Comparison of ENCODE assay signal across 24 cellular contexts in the genomic region with DNA sequence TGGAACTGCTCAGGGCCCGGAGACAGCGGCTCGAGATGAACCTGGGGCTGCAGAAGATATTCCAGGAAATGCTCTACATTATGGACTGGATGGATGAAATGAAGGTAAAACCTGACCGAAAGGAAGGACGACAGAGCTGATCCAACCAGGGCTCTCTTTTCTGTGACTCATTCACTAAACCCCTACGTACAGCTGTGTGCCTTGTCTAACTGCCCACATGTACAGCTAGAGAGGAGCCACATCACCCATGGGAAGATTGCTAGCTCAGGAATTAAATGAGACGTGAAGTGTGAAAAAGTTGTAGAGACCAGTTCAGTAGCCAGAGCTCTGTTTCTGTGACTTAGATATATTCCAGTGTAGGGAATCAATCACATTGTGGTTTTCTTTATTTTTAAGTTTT.
A peak's percentile ranks its signal among the peaks of the same experiment; 100 is the strongest.
DNase-seq lines count a peak whose midpoint lies in the region; ATAC-seq and TF ChIP-seq lines count a peak whose summit lies in the region.
"Had no signal": no experiment of that assay in that cellular context is flagged by ENCODE, and none has a peak within 500 bp of the region (broad histone marks: within the 10 kb centered on the region; RNA-seq: fewer than 3 reads in every experiment).

No MANE protein-coding gene starts in this region.

- ATAC-seq in naive thymus-derived CD4-positive, alpha-beta T cell: no peak
- no peak for ATAC-seq in PC-3
- ATAC-seq: K562; mucosa of descending colon; stimulated activated naive CD8-positive, alpha-beta T cell treated with anti-CD3 and anti-CD28 coated beads, Interleukin-15, amount 100 ng/mL, for 72 hours had no signal

- H3K27me3 Mint-ChIP-seq in activated naive CD8-positive, alpha-beta T cell: no peaks in the 10 kb centered on the region
- no peaks in the 10 kb centered on the region for H3K27me3 Mint-ChIP-seq in activated naive CD8-positive, alpha-beta T cell treated with anti-CD3 and anti-CD28 coated beads for 36 hours
- no peaks in the 10 kb centered on the region for H3K27me3 Mint-ChIP-seq in naive thymus-derived CD4-positive, alpha-beta T cell
- H3K27me3 Mint-ChIP-seq: CD4-positive, alpha-beta memory T cell; stimulated activated naive CD8-positive, alpha-beta T cell treated with anti-CD3 and anti-CD28 coated beads, Interleukin-15, amount 100 ng/mL, for 72 hours had no signal

- H4K20me1 ChIP-seq in PC-3 (ENCODE audit: low read length) (no peaks in the 10 kb centered on the region), Karpas-422 (ENCODE audit: insufficient read depth, low read depth, low read length) (no peaks in the 10 kb centered on the region)

- H3K9me3 ChIP-seq in naive thymus-derived CD4-positive, alpha-beta T cell (ENCODE audit: control insufficient read depth in 2 of 3, low read length in 3 of 3): no peaks in the 10 kb centered on the region
- H3K9me3 ChIP-seq in subcutaneous abdominal adipose tissue (ENCODE audit: control insufficient read depth in 5 of 5, low read length in 5 of 5) (no peaks in the 10 kb centered on the region), PC-3 (ENCODE audit: low read length) (no peaks in the 10 kb centered on the region), Karpas-422 (ENCODE audit: low read length) (no peaks in the 10 kb centered on the region)
- H3K9me3 ChIP-seq: mucosa of descending colon, SJSA1, uterus had no signal

- BruUV-seq in PC-3 (replicated peaks; lab: Mats Ljungman, UMichigan): no TSS peak

- H3K79me2 ChIP-seq in PC-3 (ENCODE audit: low read length) (no peaks in the 10 kb centered on the region), Karpas-422 (ENCODE audit: low read length) (no peaks in the 10 kb centered on the region)

- H3F3A ChIP-seq in PC-3 (ENCODE audit: low read length, unreplicated experiment): no peaks in the 10 kb centered on the region

- H3K4me2 ChIP-seq in PC-3 (ENCODE audit: low read length) (no peak overlapping the region), Karpas-422 (ENCODE audit: low read depth, low read length, poor library complexity, severe bottlenecking) (no peak overlapping the region)

- H3K9me2 ChIP-seq in PC-3 (replicated peaks; ENCODE audit: low read length) (no peaks in the 10 kb centered on the region), Karpas-422 (replicated peaks; ENCODE audit: insufficient read depth, low read length) (no peaks in the 10 kb centered on the region)

- no peak for DNase-seq in activated naive CD8-positive, alpha-beta T cell treated with anti-CD3 and anti-CD28 coated beads for 36 hours
- DNase-seq in naive thymus-derived CD4-positive, alpha-beta T cell: no peak
- no peak for DNase-seq in PC-3
- DNase-seq in KG1 (lab: John Stamatoyannopoulos, UW): no peak
- no peak for DNase-seq in Karpas-422
- DNase-seq: ACHN; activated CD8-positive, alpha-beta memory T cell treated with anti-CD3 and anti-CD28 coated beads, Interleukin-2, amount 50 U/mL, for 48 hours; CD4-positive, alpha-beta memory T cell; DND-41; effector memory CD4-positive, alpha-beta T cell; kidney glomerular epithelial cell; mucosa of descending colon; NCI-H1048; NCI-H526 treated with DMSO at 0.1 percent for 48 hours; OCI-M1; posterior cingulate gyrus; stimulated activated naive CD8-positive, alpha-beta T cell treated with anti-CD3 and anti-CD28 coated beads, Interleukin-15, amount 100 ng/mL, for 72 hours; T1000; uterus had no signal

- H3K9ac ChIP-seq in subcutaneous abdominal adipose tissue (ENCODE audit: low read length in 5 of 5): no peak overlapping the region
- H3K9ac ChIP-seq in PC-3 (ENCODE audit: low read length): no peak overlapping the region
- no peak overlapping the region for H3K9ac ChIP-seq in Karpas-422 (ENCODE audit: low read length)

- H3K4me1 Mint-ChIP-seq in activated naive CD8-positive, alpha-beta T cell (ENCODE audit: low read depth): peaks cover 4% of the 10 kb centered on the region
- H3K4me1 Mint-ChIP-seq in activated naive CD8-positive, alpha-beta T cell treated with anti-CD3 and anti-CD28 coated beads for 36 hours: peaks cover 4% of the 10 kb centered on the region
- peaks cover under 1 to 27% (median 9%) of the 10 kb centered on the region in 7 donors for H3K4me1 Mint-ChIP-seq in naive thymus-derived CD4-positive, alpha-beta T cell

- H3K4me3 Mint-ChIP-seq in activated naive CD8-positive, alpha-beta T cell: no peak overlapping the region
- no peak overlapping the region for H3K4me3 Mint-ChIP-seq in activated naive CD8-positive, alpha-beta T cell treated with anti-CD3 and anti-CD28 coated beads for 36 hours
- no peak overlapping the region for H3K4me3 Mint-ChIP-seq in naive thymus-derived CD4-positive, alpha-beta T cell
- H3K4me3 Mint-ChIP-seq: CD4-positive, alpha-beta memory T cell; stimulated activated naive CD8-positive, alpha-beta T cell treated with anti-CD3 and anti-CD28 coated beads, Interleukin-15, amount 100 ng/mL, for 72 hours had no signal

- CTCF ChIA-PET in naive thymus-derived CD4-positive, alpha-beta T cell (lab: Charles Lee): interaction anchor here (0.6 to 1.0 kb wide), 2 partner anchors 13 to 81 kb away, joined by 3 read pairs; no protein-coding TSS in a partner anchor
- CTCF ChIA-PET in PC-3 (lab: Charles Lee): no interaction called here

- TF ChIP-seq CTCF in PC-3 (conservative IDR thresholded peaks at IDR 0.05; ENCODE audit: low read depth, low read length): no peak

- H3K9me3 Mint-ChIP-seq in activated naive CD8-positive, alpha-beta T cell (ENCODE audit: low read depth): no peaks in the 10 kb centered on the region
- no peaks in the 10 kb centered on the region for H3K9me3 Mint-ChIP-seq in activated naive CD8-positive, alpha-beta T cell treated with anti-CD3 and anti-CD28 coated beads for 36 hours
- H3K9me3 Mint-ChIP-seq in naive thymus-derived CD4-positive, alpha-beta T cell: no peaks in the 10 kb centered on the region
- H3K9me3 Mint-ChIP-seq: CD4-positive, alpha-beta memory T cell; stimulated activated naive CD8-positive, alpha-beta T cell treated with anti-CD3 and anti-CD28 coated beads, Interleukin-15, amount 100 ng/mL, for 72 hours had no signal

- H3K27me3 ChIP-seq in naive thymus-derived CD4-positive, alpha-beta T cell (ENCODE audit: control insufficient read depth in 2 of 2, insufficient read depth in 2 of 2, low read length in 2 of 2): no peaks in the 10 kb centered on the region
- H3K27me3 ChIP-seq in subcutaneous abdominal adipose tissue (ENCODE audit: control insufficient read depth in 5 of 5, insufficient read depth in 4 of 5, low read length in 5 of 5): no peaks in the 10 kb centered on the region
- H3K27me3 ChIP-seq in PC-3 (ENCODE audit: low read length): no peaks in the 10 kb centered on the region
- H3K27me3 ChIP-seq in Karpas-422 (ENCODE audit: low read length): no peaks in the 10 kb centered on the region
- H3K27me3 ChIP-seq: SJSA1, uterus had no signal

- H2AFZ ChIP-seq in PC-3 (ENCODE audit: low read length) (no peak overlapping the region), Karpas-422 (ENCODE audit: low read length) (no peak overlapping the region)

- no peak overlapping the region for H3K4me3 ChIP-seq in naive thymus-derived CD4-positive, alpha-beta T cell (ENCODE audit: low read length)
- no peak overlapping the region for H3K4me3 ChIP-seq in subcutaneous abdominal adipose tissue (ENCODE audit: low read depth in 1 of 5, low read length in 5 of 5)
- no peak overlapping the region for H3K4me3 ChIP-seq in PC-3 (ENCODE audit: low read length)
- H3K4me3 ChIP-seq in Karpas-422 (ENCODE audit: low read length): no peak overlapping the region
- H3K4me3 ChIP-seq: K562, mucosa of descending colon, SJSA1, uterus had no signal

- intact Hi-C loops in naive thymus-derived CD4-positive, alpha-beta T cell (cut with micrococcal nuclease): no loop called here
- intact Hi-C loops in PC-3 (cut with micrococcal nuclease): no loop called here

- peak overlapping the region; percentile 41 for H3K27ac Mint-ChIP-seq in activated naive CD8-positive, alpha-beta T cell
- H3K27ac Mint-ChIP-seq in activated naive CD8-positive, alpha-beta T cell treated with anti-CD3 and anti-CD28 coated beads for 36 hours: no peak overlapping the region
- peak overlapping the region in 6 of 9 donors; percentile 17 to 60 (median 42) for H3K27ac Mint-ChIP-seq in naive thymus-derived CD4-positive, alpha-beta T cell

- peaks cover 51 to 97% (median 52%) of the 10 kb centered on the region in 3 experiments for H3K36me3 ChIP-seq in naive thymus-derived CD4-positive, alpha-beta T cell (ENCODE audit: control insufficient read depth in 2 of 3, insufficient read depth in 3 of 3, low read length in 3 of 3)
- H3K36me3 ChIP-seq in subcutaneous abdominal adipose tissue (ENCODE audit: control insufficient read depth in 5 of 5, insufficient read depth in 5 of 5, low read length in 5 of 5) (peaks cover 27 to 95% (median 83%) of the 10 kb centered on the region in 5 donors), PC-3 (ENCODE audit: low read depth, low read length) (peaks cover 90% of the 10 kb centered on the region), Karpas-422 (ENCODE audit: insufficient read depth, low read length) (no peaks in the 10 kb centered on the region)
- H3K36me3 ChIP-seq: uterus had no signal

- H3K27ac ChIP-seq in cingulate gyrus (ENCODE audit: low read depth, low read length) (peak overlapping the region; percentile 4), subcutaneous abdominal adipose tissue (ENCODE audit: low read depth, low read length) (peak overlapping the region; percentile 87), PC-3 (ENCODE audit: low read length) (no peak overlapping the region), Karpas-422 (ENCODE audit: low read length) (no peak overlapping the region)
- H3K27ac ChIP-seq in naive thymus-derived CD4-positive, alpha-beta T cell (ENCODE audit: low read depth, low read length): no peak overlapping the region
- H3K27ac ChIP-seq: SJSA1 had no signal

- H3K36me3 Mint-ChIP-seq in activated naive CD8-positive, alpha-beta T cell: peaks cover 10% of the 10 kb centered on the region
- H3K36me3 Mint-ChIP-seq in activated naive CD8-positive, alpha-beta T cell treated with anti-CD3 and anti-CD28 coated beads for 36 hours: peaks cover 43% of the 10 kb centered on the region
- H3K36me3 Mint-ChIP-seq in naive thymus-derived CD4-positive, alpha-beta T cell: peaks cover 23 to 71% (median 41%) of the 10 kb centered on the region in 5 donors

- POLR2A ChIA-PET in naive thymus-derived CD4-positive, alpha-beta T cell (lab: Charles Lee): interaction anchor here (0.8 to 2.1 kb wide), 2 partner anchors 8 to 10 kb away, joined by 3 to 8 read pairs; no protein-coding TSS in a partner anchor
- POLR2A ChIA-PET in PC-3 (lab: Charles Lee; ENCODE audit: unreplicated experiment): no interaction called here

- H3K4me1 ChIP-seq in naive thymus-derived CD4-positive, alpha-beta T cell (ENCODE audit: control insufficient read depth in 2 of 2, insufficient read depth in 2 of 2, low read length in 2 of 2): no peaks in the 10 kb centered on the region
- peaks cover 11 to 34% (median 25%) of the 10 kb centered on the region in 5 donors for H3K4me1 ChIP-seq in subcutaneous abdominal adipose tissue (ENCODE audit: control insufficient read depth in 5 of 5, insufficient read depth in 5 of 5, low read length in 5 of 5)
- H3K4me1 ChIP-seq in PC-3 (ENCODE audit: insufficient read depth, low read length): no peaks in the 10 kb centered on the region
- H3K4me1 ChIP-seq in Karpas-422 (ENCODE audit: low read length): no peaks in the 10 kb centered on the region
- H3K4me1 ChIP-seq: uterus had no signal

Comparison
In these comparisons a context has a peak if more than half of its experiments do, and no peak if none do; other contexts are left out.
1. H3K27ac ChIP-seq: peak in cingulate gyrus (single experiment) and subcutaneous abdominal adipose tissue (single experiment); none in naive thymus-derived CD4-positive, alpha-beta T cell (single experiment), PC-3 (single experiment) and Karpas-422 (single experiment).